ENCODE assay signal across 8 cellular contexts in the genomic region with DNA sequence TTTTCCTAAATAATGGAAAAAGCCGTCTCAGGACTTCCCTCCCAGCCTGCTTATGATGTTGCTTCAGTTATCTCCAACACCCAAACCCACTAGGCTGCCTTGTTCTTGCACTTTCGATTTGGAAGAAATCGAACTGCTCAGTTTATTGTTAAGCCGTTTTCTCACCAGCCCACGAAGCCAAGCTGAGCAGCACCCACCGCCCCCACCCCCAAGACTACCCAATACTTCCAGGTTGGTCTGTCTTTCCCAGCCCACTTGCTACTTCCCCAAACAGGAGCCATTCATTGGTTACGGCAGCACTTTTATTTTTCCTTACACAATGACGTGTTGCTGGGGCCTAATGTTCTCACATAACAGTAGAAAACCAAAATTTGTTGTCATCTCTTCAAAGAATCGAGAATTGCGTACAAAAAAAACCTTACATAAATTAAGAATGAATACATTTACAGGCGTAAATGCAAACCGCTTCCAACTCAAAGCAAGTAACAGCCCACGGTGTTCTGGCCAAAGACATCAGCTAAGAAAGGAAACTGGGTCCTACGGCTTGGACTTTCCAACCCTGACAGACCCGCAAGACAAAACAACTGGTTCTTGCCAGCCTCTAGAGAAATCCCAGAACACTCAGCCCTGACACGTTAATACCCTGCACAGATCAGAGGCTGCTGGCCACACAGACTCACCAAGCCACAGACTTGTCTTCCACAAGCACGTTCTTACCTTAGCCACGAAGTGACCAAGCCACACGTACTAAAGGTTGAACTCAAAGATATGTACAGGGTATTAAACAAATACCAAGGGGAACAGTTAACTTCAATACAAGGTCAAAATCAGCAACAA.
DNase-seq lines count a peak whose midpoint lies in the region; ATAC-seq and TF ChIP-seq lines count a peak whose summit lies in the region.

No MANE protein-coding gene starts in this region.

- H3K4me1 Mint-ChIP-seq in activated naive CD4-positive, alpha-beta T cell treated with anti-CD3 and anti-CD28 coated beads, Interleukin-2, amount 50 U/mL, for 24 hours, result peaks cover 24% of the 10 kb centered on the region
- peaks cover 49% of the 10 kb centered on the region for H3K4me1 Mint-ChIP-seq in stimulated activated memory B cell treated with anti-CD40 and anti-IgM and Interleukin-4, amounts not matched to agents 10 μg/mL and 1 μg/mL and 100 μg/mL, for 72 hours

- H3K79me2 ChIP-seq in KMS-11 (ENCODE audit: insufficient read depth, low read depth), result peaks cover 24% of the 10 kb centered on the region

- no peak overlapping the region for H3K27ac ChIP-seq in KMS-11

- CTCF ChIA-PET in AG04449 (lab: Yijun Ruan, JAX), result no interaction called here

- no peak for ATAC-seq in stimulated activated memory B cell treated with anti-CD40 and anti-IgM and Interleukin-4, amounts not matched to agents 10 μg/mL and 1 μg/mL and 100 μg/mL, for 72 hours
- no peak for ATAC-seq in GM19452 (IDR thresholded peaks at IDR 0.05; ENCODE audit: unreplicated experiment)

- H3K36me3 ChIP-seq in KMS-11 (ENCODE audit: insufficient read depth), result peaks cover 20% of the 10 kb centered on the region; the same call in 1 of the 2 replicates

- peak overlapping the region; percentile 4; the same call in 1 of the 2 replicates for H3K9ac ChIP-seq in KMS-11

- peak overlapping the region; percentile 99 for H3K4me3 Mint-ChIP-seq in activated naive CD4-positive, alpha-beta T cell treated with anti-CD3 and anti-CD28 coated beads, Interleukin-2, amount 50 U/mL, for 24 hours
- peak overlapping the region; percentile 99 for H3K4me3 Mint-ChIP-seq in stimulated activated memory B cell treated with anti-CD40 and anti-IgM and Interleukin-4, amounts not matched to agents 10 μg/mL and 1 μg/mL and 100 μg/mL, for 72 hours

- H3K4me3 ChIP-seq in AG04449 (ENCODE audit: low read depth, low read length) (peak overlapping the region; percentile 96), KMS-11 (IDR thresholded peaks at IDR 0.05; ENCODE audit: insufficient read depth, low read depth, low read length) (no peak overlapping the region), iPS-18c (ENCODE audit: insufficient read depth, low read depth, low read length) (peak overlapping the region; percentile 91)

- peaks cover 18% of the 10 kb centered on the region for H3K27me3 ChIP-seq in KMS-11 (ENCODE audit: insufficient read depth, low read depth)

- DNase-seq in AG04449 (ENCODE audit: low read depth, low spot score) (no peak), NCI-H187 treated with DMSO at 0.1 percent for 48 hours (lab: John Stamatoyannopoulos, UW) (no peak), HuH-7.5 (ENCODE audit: low spot score) (no peak)

- H4K20me1 ChIP-seq in KMS-11 (ENCODE audit: insufficient read depth), result peaks cover 30% of the 10 kb centered on the region; the same call in 1 of the 2 replicates

- no peak for TF ChIP-seq CTCF in AG04449 (IDR thresholded peaks at IDR 0.05; ENCODE audit: insufficient read depth, low read length, missing control alignments)
- TF ChIP-seq CTCF in KMS-11 (conservative IDR thresholded peaks at IDR 0.05; ENCODE audit: low read depth, low read length), result no peak

- POLR2A ChIA-PET in AG04449 (lab: Yijun Ruan, JAX), result interaction anchor here (0.7 to 2.1 kb wide), 6 partner anchors 9 to 271 kb away, joined by 3 to 9 read pairs (median 4); a partner anchor contains a TSS

- peak overlapping the region; percentile 99 for H3K4me2 ChIP-seq in KMS-11

- H3K27ac Mint-ChIP-seq in activated naive CD4-positive, alpha-beta T cell treated with anti-CD3 and anti-CD28 coated beads, Interleukin-2, amount 50 U/mL, for 24 hours, result peak overlapping the region; percentile 79
- peak overlapping the region; percentile 92 for H3K27ac Mint-ChIP-seq in stimulated activated memory B cell treated with anti-CD40 and anti-IgM and Interleukin-4, amounts not matched to agents 10 μg/mL and 1 μg/mL and 100 μg/mL, for 72 hours

- H2AFZ ChIP-seq in KMS-11 (ENCODE audit: low read depth), result no peak overlapping the region

- H3K36me3 Mint-ChIP-seq in activated naive CD4-positive, alpha-beta T cell treated with anti-CD3 and anti-CD28 coated beads, Interleukin-2, amount 50 U/mL, for 24 hours, result peaks cover 34% of the 10 kb centered on the region
- H3K36me3 Mint-ChIP-seq in stimulated activated memory B cell treated with anti-CD40 and anti-IgM and Interleukin-4, amounts not matched to agents 10 μg/mL and 1 μg/mL and 100 μg/mL, for 72 hours, result peaks cover 49% of the 10 kb centered on the region

- H3K9me3 Mint-ChIP-seq in activated naive CD4-positive, alpha-beta T cell treated with anti-CD3 and anti-CD28 coated beads, Interleukin-2, amount 50 U/mL, for 24 hours, result no peaks in the 10 kb centered on the region
- peaks cover 3% of the 10 kb centered on the region for H3K9me3 Mint-ChIP-seq in stimulated activated memory B cell treated with anti-CD40 and anti-IgM and Interleukin-4, amounts not matched to agents 10 μg/mL and 1 μg/mL and 100 μg/mL, for 72 hours

- peaks cover 20% of the 10 kb centered on the region for H3K4me1 ChIP-seq in KMS-11 (ENCODE audit: low read depth, poor library complexity, severe bottlenecking)

- peaks cover 4% of the 10 kb centered on the region for H3K9me3 ChIP-seq in iPS-18c (ENCODE audit: control insufficient read depth, insufficient read depth, low read length)

- no peaks in the 10 kb centered on the region for H3K27me3 Mint-ChIP-seq in activated naive CD4-positive, alpha-beta T cell treated with anti-CD3 and anti-CD28 coated beads, Interleukin-2, amount 50 U/mL, for 24 hours
- no peaks in the 10 kb centered on the region for H3K27me3 Mint-ChIP-seq in stimulated activated memory B cell treated with anti-CD40 and anti-IgM and Interleukin-4, amounts not matched to agents 10 μg/mL and 1 μg/mL and 100 μg/mL, for 72 hours
